Comparison of ENCODE assay signal across 18 cellular contexts in genomic region chr11:118046964-118047700, GRCh38. TPM values are rescaled to one million over a fixed set of nuclear protein-coding genes. Genes with fewer than 3 reads are reported as not detected.
DNase-seq lines count a peak whose midpoint lies in the region; ATAC-seq and TF ChIP-seq lines count a peak whose summit lies in the region.
"Had no signal": no experiment of that assay in that cellular context is flagged by ENCODE, and none has a peak within 500 bp of the region (broad histone marks: within the 10 kb centered on the region; RNA-seq: fewer than 3 reads in every experiment).

No MANE protein-coding gene starts in this region.

- ATAC-seq in heart right ventricle (no peak), activated B cell treated with CpG ODN at 0.5 μM for 24 hours (ENCODE audit: low read depth) (no peak)
- ATAC-seq in central memory CD8-positive, alpha-beta T cell (replicated peaks; ENCODE audit: extremely low read depth, poor library complexity, severe bottlenecking) = no peak
- peak; percentile 22 to 31 for ATAC-seq in stimulated activated naive B cell treated with anti-CD40 and anti-IgM and Interleukin-4, amounts not matched to agents 10 μg/mL and 1 μg/mL and 100 μg/mL, for 72 hours (replicated peaks)

- H3K36me3 ChIP-seq in heart right ventricle = no peaks in the 10 kb centered on the region

- no peaks in the 10 kb centered on the region for H3K36me3 Mint-ChIP-seq in activated B cell treated with CpG ODN at 0.5 μM for 24 hours (ENCODE audit: low read depth)
- peaks cover 5% of the 10 kb centered on the region for H3K36me3 Mint-ChIP-seq in central memory CD8-positive, alpha-beta T cell (ENCODE audit: insufficient read depth)
- no peaks in the 10 kb centered on the region for H3K36me3 Mint-ChIP-seq in stimulated activated naive B cell treated with anti-CD40 and anti-IgM and Interleukin-4, amounts not matched to agents 10 μg/mL and 1 μg/mL and 100 μg/mL, for 72 hours
- H3K36me3 Mint-ChIP-seq in MCF 10A (ENCODE audit: insufficient read depth, unreplicated experiment) = no peaks in the 10 kb centered on the region

- no TSS peak for BruUV-seq in MCF 10A (replicated peaks; lab: Mats Ljungman, UMichigan)

- H3K4me3 ChIP-seq in heart right ventricle (no peak overlapping the region), dorsolateral prefrontal cortex (no peak overlapping the region)
- H3K4me3 ChIP-seq: hepatocyte, PC-9 had no signal

- intact Hi-C loops in cardiac septum (cut with DNase I) (no loop called here), heart right ventricle (cut with DNase I) (loop anchor here in 2 of 10 donors (5.0 to 10.0 kb wide), 3 partner anchors 92 to 592 kb away; no protein-coding TSS in a partner anchor), activated B cell treated with CpG ODN at 0.5 μM for 24 hours (cut with micrococcal nuclease) (loop anchor here (1.0 kb wide), 1 partner anchor 35 kb away; no protein-coding TSS in a partner anchor), MCF 10A (cut with micrococcal nuclease) (no loop called here), dorsolateral prefrontal cortex (cut with DNase I) (no loop called here)

- H3K27me3 Mint-ChIP-seq in activated B cell treated with CpG ODN at 0.5 μM for 24 hours (no peaks in the 10 kb centered on the region), MCF 10A (ENCODE audit: insufficient read depth, unreplicated experiment) (peaks cover 58% of the 10 kb centered on the region)
- no peaks in the 10 kb centered on the region for H3K27me3 Mint-ChIP-seq in central memory CD8-positive, alpha-beta T cell
- H3K27me3 Mint-ChIP-seq in stimulated activated naive B cell treated with anti-CD40 and anti-IgM and Interleukin-4, amounts not matched to agents 10 μg/mL and 1 μg/mL and 100 μg/mL, for 72 hours = no peaks in the 10 kb centered on the region

- H3K9me3 Mint-ChIP-seq in activated B cell treated with CpG ODN at 0.5 μM for 24 hours (no peaks in the 10 kb centered on the region), MCF 10A (ENCODE audit: unreplicated experiment) (no peaks in the 10 kb centered on the region)
- no peaks in the 10 kb centered on the region for H3K9me3 Mint-ChIP-seq in central memory CD8-positive, alpha-beta T cell
- H3K9me3 Mint-ChIP-seq in stimulated activated naive B cell treated with anti-CD40 and anti-IgM and Interleukin-4, amounts not matched to agents 10 μg/mL and 1 μg/mL and 100 μg/mL, for 72 hours = no peaks in the 10 kb centered on the region

- POLR2A ChIA-PET in activated B cell treated with CpG ODN at 0.5 μM for 24 hours (lab: Charles Lee) (interaction anchor here (0.7 to 7.9 kb wide), 10 partner anchors 25 to 232 kb away, joined by 4 to 100 read pairs (median 6); partner anchors contain the start of gene IL10RA), MCF 10A (lab: Yijun Ruan, JAX) (no interaction called here)

- H3K27me3 ChIP-seq in heart right ventricle = no peaks in the 10 kb centered on the region
- H3K27me3 ChIP-seq in dorsolateral prefrontal cortex = no peaks in the 10 kb centered on the region
- H3K27me3 ChIP-seq: hepatocyte had no signal

- H3K27ac ChIP-seq in heart right ventricle (peak overlapping the region in 1 of 10 donors; percentile 68), dorsolateral prefrontal cortex (no peak overlapping the region)
- H3K27ac ChIP-seq: hepatocyte, PC-9, VCaP had no signal

- no peak overlapping the region for H3K4me3 Mint-ChIP-seq in activated B cell treated with CpG ODN at 0.5 μM for 24 hours
- H3K4me3 Mint-ChIP-seq in central memory CD8-positive, alpha-beta T cell = peak overlapping the region; percentile 58
- H3K4me3 Mint-ChIP-seq in stimulated activated naive B cell treated with anti-CD40 and anti-IgM and Interleukin-4, amounts not matched to agents 10 μg/mL and 1 μg/mL and 100 μg/mL, for 72 hours = no peak overlapping the region
- H3K4me3 Mint-ChIP-seq in MCF 10A (ENCODE audit: unreplicated experiment) = no peak overlapping the region

- TF ChIP-seq CTCF in heart right ventricle (IDR thresholded peaks at IDR 0.05) (no peak), activated B cell treated with CpG ODN at 0.5 μM for 24 hours (IDR thresholded peaks at IDR 0.05) (no peak), MCF 10A (IDR thresholded peaks at IDR 0.05; ENCODE audit: unreplicated experiment) (no peak), dorsolateral prefrontal cortex (IDR thresholded peaks at IDR 0.05 in 54 of 56, conservative IDR thresholded peaks at IDR 0.05 in 2 of 56; ENCODE audit: low read depth in 1 of 56, partially characterized antibody in 56 of 56) (no peak)

- peaks cover 0 to 17% (median 0%) of the 10 kb centered on the region in 9 donors for H3K4me1 ChIP-seq in heart right ventricle

- H3K4me1 Mint-ChIP-seq in activated B cell treated with CpG ODN at 0.5 μM for 24 hours = peaks cover 49% of the 10 kb centered on the region
- peaks cover 85% of the 10 kb centered on the region for H3K4me1 Mint-ChIP-seq in central memory CD8-positive, alpha-beta T cell
- H3K4me1 Mint-ChIP-seq in stimulated activated naive B cell treated with anti-CD40 and anti-IgM and Interleukin-4, amounts not matched to agents 10 μg/mL and 1 μg/mL and 100 μg/mL, for 72 hours = peaks cover 35 to 68% of the 10 kb centered on the region in 2 donors
- peaks cover 11% of the 10 kb centered on the region for H3K4me1 Mint-ChIP-seq in MCF 10A (ENCODE audit: insufficient read depth, unreplicated experiment)

- 88 to 91% methylated on average over 8 of the region's 8 CpGs for WGBS in heart right ventricle, 2 donors

- H3K9me3 ChIP-seq in heart right ventricle = no peaks in the 10 kb centered on the region

- peak overlapping the region; percentile 56 for H3K27ac Mint-ChIP-seq in activated B cell treated with CpG ODN at 0.5 μM for 24 hours
- H3K27ac Mint-ChIP-seq in central memory CD8-positive, alpha-beta T cell (ENCODE audit: low read depth) = peak overlapping the region; percentile 98
- H3K27ac Mint-ChIP-seq in stimulated activated naive B cell treated with anti-CD40 and anti-IgM and Interleukin-4, amounts not matched to agents 10 μg/mL and 1 μg/mL and 100 μg/mL, for 72 hours = peak overlapping the region; percentile 82
- H3K27ac Mint-ChIP-seq in MCF 10A (ENCODE audit: low read depth, unreplicated experiment) = no peak overlapping the region

- CTCF ChIA-PET in activated B cell treated with CpG ODN at 0.5 μM for 24 hours (lab: Charles Lee) = interaction anchor here (0.9 to 2.5 kb wide), 5 partner anchors 45 to 240 kb away, joined by 3 to 9 read pairs (median 4); no protein-coding TSS in a partner anchor
- CTCF ChIA-PET in MCF 10A (lab: Yijun Ruan, JAX) = interaction anchor here (1.8 to 2.2 kb wide), 2 partner anchors 203 to 239 kb away, joined by 8 to 11 read pairs; no protein-coding TSS in a partner anchor

- DNase-seq in cardiac septum (ENCODE audit: low spot score) (peak; percentile 20), heart right ventricle (no peak), activated B cell treated with CpG ODN at 0.5 μM for 24 hours (no peak), 8988T (no peak), MCF 10A (ENCODE audit: unreplicated experiment) (no peak), dorsolateral prefrontal cortex (no peak)
- no peak for DNase-seq in central memory CD8-positive, alpha-beta T cell (ENCODE audit: low spot score in 2 of 2)
- DNase-seq in stimulated activated naive B cell treated with anti-CD40 and anti-IgM and Interleukin-4, amounts not matched to agents 10 μg/mL and 1 μg/mL and 100 μg/mL, for 72 hours = no peak
- DNase-seq: HCEC 1CT, kidney glomerular epithelial cell, MM.1S, NCI-H2081, NCI-H526 treated with DMSO at 0.1 percent for 48 hours, PC-9 had no signal

RNA-seq across cellular contexts. Expression of gene TMPRSS4, which starts 29.7 kb away (rescaled TPM):
- 0.32 TPM for total RNA-seq in cardiac septum
- 1 to 10 TPM in 2 of 10 donors, under 1 TPM in 1, not detected in 7; 0.34 to 1.4 (median 1.3) TPM for total RNA-seq in heart right ventricle
- polyA plus RNA-seq in heart right ventricle = under 1 TPM in 1 of 2 donors, not detected in 1; 0.36 TPM
- total RNA-seq in activated B cell treated with CpG ODN at 0.5 μM for 24 hours = not detected in 2 replicates
- total RNA-seq in MCF 10A (2022) = not detected in 2 replicates
- not detected for total RNA-seq in dorsolateral prefrontal cortex
- total RNA-seq: mononuclear cell, osteoblast had no signal

RNA-seq across cellular contexts. Expression of gene SMIM35, which starts 39.6 kb away (rescaled TPM):
- total RNA-seq in cardiac septum = not detected
- not detected for total RNA-seq in heart right ventricle
- polyA plus RNA-seq in heart right ventricle = not detected
- total RNA-seq in activated B cell treated with CpG ODN at 0.5 μM for 24 hours = 1.8 and 1.9 TPM in 2 replicates
- not detected in 2 replicates for total RNA-seq in MCF 10A (2022)
- under 1 TPM in 28 of 120 experiments, not detected in 92; 0.11 to 0.60 (median 0.21) TPM for total RNA-seq in dorsolateral prefrontal cortex
- total RNA-seq: osteoblast, PC-9 had no signal
- polyA plus RNA-seq: hepatocyte had no signal

Comparison
In these comparisons a context has a peak if more than half of its experiments do, and no peak if none do; other contexts are left out.
1. ATAC-seq: peak in stimulated activated naive B cell treated with anti-CD40 and anti-IgM and Interleukin-4, amounts not matched to agents 10 μg/mL and 1 μg/mL and 100 μg/mL, for 72 hours (2 of 2); none in heart right ventricle (0 of 8), activated B cell treated with CpG ODN at 0.5 μM for 24 hours (single experiment) and central memory CD8-positive, alpha-beta T cell (single experiment).